Comparison of ENCODE assay signal across 25 cellular contexts in genomic region chr12:114998118-114998771, GRCh38.
A peak's percentile ranks its signal among the peaks of the same experiment; 100 is the strongest.
DNase-seq lines count a peak whose midpoint lies in the region; ATAC-seq and TF ChIP-seq lines count a peak whose summit lies in the region.
"Had no signal": no experiment of that assay in that cellular context is flagged by ENCODE, and none has a peak within 500 bp of the region (broad histone marks: within the 10 kb centered on the region; RNA-seq: fewer than 3 reads in every experiment).

No MANE protein-coding gene starts in this region.

- no peak overlapping the region for H3K9ac ChIP-seq in smooth muscle cell (ENCODE audit: low read depth)

- H3K9me3 ChIP-seq in hepatocyte (ENCODE audit: low read depth) (no peaks in the 10 kb centered on the region), tibial artery (no peaks in the 10 kb centered on the region), smooth muscle cell (replicated peaks; ENCODE audit: low read depth) (no peaks in the 10 kb centered on the region), uterus (no peaks in the 10 kb centered on the region)
- H3K9me3 ChIP-seq: Caco-2 had no signal

- H3K79me2 ChIP-seq in hepatocyte (no peaks in the 10 kb centered on the region), smooth muscle cell (ENCODE audit: low read depth) (no peaks in the 10 kb centered on the region)

- H3K36me3 ChIP-seq in hepatocyte (replicated peaks; ENCODE audit: insufficient read depth, low read depth) (no peaks in the 10 kb centered on the region), tibial artery (no peaks in the 10 kb centered on the region), smooth muscle cell (ENCODE audit: low read depth) (no peaks in the 10 kb centered on the region), uterus (no peaks in the 10 kb centered on the region)

- peak; percentile 74 for ATAC-seq in GM21360 (IDR thresholded peaks at IDR 0.05; ENCODE audit: unreplicated experiment)
- peak; percentile 55 for ATAC-seq in HG03103 (IDR thresholded peaks at IDR 0.05; ENCODE audit: low read depth, unreplicated experiment)
- ATAC-seq: CD8-positive, alpha-beta T cell; HCT116; K562; Panc1; T-cell had no signal

- H4K20me1 ChIP-seq in hepatocyte (ENCODE audit: insufficient read depth, poor library complexity, severe bottlenecking) (no peaks in the 10 kb centered on the region), smooth muscle cell (ENCODE audit: low read depth) (no peaks in the 10 kb centered on the region)

- H3K4me3 ChIP-seq in hepatocyte, result no peak overlapping the region
- H3K4me3 ChIP-seq in tibial artery, result no peak overlapping the region
- no peak overlapping the region for H3K4me3 ChIP-seq in smooth muscle cell
- H3K4me3 ChIP-seq in uterus, result no peak overlapping the region
- H3K4me3 ChIP-seq: K562 had no signal

- DNase-seq in hepatocyte (ENCODE audit: low spot score), result no peak
- DNase-seq in NCI-H526 (lab: John Stamatoyannopoulos, UW), result no peak
- DNase-seq in tibial artery, result no peak
- no peak for DNase-seq in smooth muscle cell (lab: John Stamatoyannopoulos, UW; ENCODE audit: unreplicated experiment)
- no peak for DNase-seq in uterus
- DNase-seq: C1 segment of cervical spinal cord; Caco-2; CD8-positive, alpha-beta T cell; Kasumi-1; MV-4-11; NCI-H1105; NCI-H1436 treated with DMSO at 0.1 percent for 48 hours; NCI-H187 treated with DMSO at 0.1 percent for 48 hours; NCI-H2107; NCI-H446; NCI-H524 treated with DMSO at 0.1 percent for 48 hours; NCI-H82; SHP77; T-cell had no signal

- intact Hi-C loops in tibial artery (cut with DNase I; ENCODE audit: low total_unique reads) (no loop called here), uterus (cut with DNase I; ENCODE audit: low total_unique reads) (no loop called here)

- H3K4me1 ChIP-seq in hepatocyte (ENCODE audit: insufficient read depth) (peaks cover 26% of the 10 kb centered on the region), tibial artery (no peaks in the 10 kb centered on the region), smooth muscle cell (ENCODE audit: low read depth) (peaks cover 3% of the 10 kb centered on the region), uterus (no peaks in the 10 kb centered on the region)

- TF ChIP-seq CTCF in hepatocyte (IDR thresholded peaks at IDR 0.05; ENCODE audit: poor library complexity) (no peak), tibial artery (IDR thresholded peaks at IDR 0.05) (no peak), smooth muscle cell (IDR thresholded peaks at IDR 0.05; ENCODE audit: borderline replicate concordance, insufficient read depth, poor library complexity, severe bottlenecking) (no peak), uterus (IDR thresholded peaks at IDR 0.05) (no peak)

- no peaks in the 10 kb centered on the region for H3F3A ChIP-seq in smooth muscle cell (ENCODE audit: low read depth)

- WGBS in hepatocyte (ENCODE audit: low lambda C conversion rate, missing lambda C conversion rate), result 72% methylated on average over 2 of the region's 2 CpGs
- 85% methylated on average over 2 of the region's 2 CpGs for WGBS in smooth muscle cell (ENCODE audit: low lambda C conversion rate)

- no peak for TF ChIP-seq POLR2A in uterus (IDR thresholded peaks at IDR 0.05)

- H2AFZ ChIP-seq in hepatocyte (no peak overlapping the region), smooth muscle cell (ENCODE audit: low read depth) (no peak overlapping the region)

- H3K9me2 ChIP-seq in hepatocyte (replicated peaks; ENCODE audit: insufficient read depth), result no peaks in the 10 kb centered on the region

- H3K27ac ChIP-seq in hepatocyte (peak overlapping the region; percentile 32), tibial artery (no peak overlapping the region), smooth muscle cell (ENCODE audit: low read depth) (no peak overlapping the region), uterus (no peak overlapping the region)
- H3K27ac ChIP-seq: RWPE1 had no signal

- H3K27me3 ChIP-seq in hepatocyte (no peaks in the 10 kb centered on the region), tibial artery (peaks cover 0 to 13% of the 10 kb centered on the region in 2 donors), smooth muscle cell (ENCODE audit: low read depth) (no peaks in the 10 kb centered on the region), uterus (no peaks in the 10 kb centered on the region)

- H3K4me2 ChIP-seq in hepatocyte (no peak overlapping the region), smooth muscle cell (no peak overlapping the region)
